In genomic region chr6:134249759-134250602, GRCh38 we compare ENCODE assay signal across 11 cellular contexts.
A peak's percentile ranks its signal among the peaks of the same experiment; 100 is the strongest.
DNase-seq lines count a peak whose midpoint lies in the region; ATAC-seq, FAIRE-seq and TF ChIP-seq lines count a peak whose summit lies in the region.
"Had no signal": no experiment of that assay in that cellular context is flagged by ENCODE, and none has a peak within 500 bp of the region (broad histone marks: within the 10 kb centered on the region; RNA-seq: fewer than 3 reads in every experiment).

No MANE protein-coding gene starts in this region.

- no peaks in the 10 kb centered on the region for H3K79me2 ChIP-seq in SU-DHL-6 (ENCODE audit: insufficient read depth, low read length)

- no peaks in the 10 kb centered on the region for H3K27me3 Mint-ChIP-seq in Calu3 (ENCODE audit: unreplicated experiment)

- intact Hi-C loops in Calu3 (cut with micrococcal nuclease; ENCODE audit: unreplicated experiment), result no loop called here
- intact Hi-C loops in pancreas (cut with DNase I), result no loop called here
- intact Hi-C loops in upper lobe of right lung (cut with DNase I), result no loop called here

- peak overlapping the region; percentile 41 for H3K27ac Mint-ChIP-seq in Calu3 (ENCODE audit: unreplicated experiment)

- no peak overlapping the region for H3K4me3 ChIP-seq in SU-DHL-6 (ENCODE audit: insufficient read depth, low read length, poor library complexity, severe bottlenecking)
- H3K4me3 ChIP-seq in pancreas, result no peak overlapping the region
- no peak overlapping the region for H3K4me3 ChIP-seq in upper lobe of left lung
- H3K4me3 ChIP-seq in upper lobe of right lung, result no peak overlapping the region

- H3K36me3 ChIP-seq in SU-DHL-6 (ENCODE audit: low read length) (no peaks in the 10 kb centered on the region), pancreas (no peaks in the 10 kb centered on the region), upper lobe of left lung (no peaks in the 10 kb centered on the region), upper lobe of right lung (no peaks in the 10 kb centered on the region)
- H3K36me3 ChIP-seq: neutrophil had no signal

- H2AFZ ChIP-seq in SU-DHL-6 (ENCODE audit: low read depth, low read length, severe bottlenecking), result peak overlapping the region; percentile 56

- FAIRE-seq in pancreas (lab: Jason Lieb, UNC), result no peak

- peak overlapping the region; percentile 60 for H3K4me2 ChIP-seq in SU-DHL-6 (ENCODE audit: low read depth, low read length, poor library complexity, severe bottlenecking)

- H3K4me3 Mint-ChIP-seq in Calu3 (ENCODE audit: low read depth, unreplicated experiment), result no peak overlapping the region

- H3K4me1 Mint-ChIP-seq in Calu3 (ENCODE audit: low read depth, unreplicated experiment), result peaks cover 27% of the 10 kb centered on the region

- CTCF ChIA-PET in Calu3 (lab: Charles Lee), result interaction anchor here (0.5 kb wide), 1 partner anchor 282 kb away, joined by 5 read pairs; no protein-coding TSS in a partner anchor

- H3K9me3 ChIP-seq in SU-DHL-6 (ENCODE audit: insufficient read depth, low read length) (no peaks in the 10 kb centered on the region), pancreas (no peaks in the 10 kb centered on the region), upper lobe of left lung (no peaks in the 10 kb centered on the region), upper lobe of right lung (no peaks in the 10 kb centered on the region)
- H3K9me3 ChIP-seq: neutrophil had no signal

- 3 to 4% methylated on average over 7 of the region's 7 CpGs for WGBS in pancreas, 2 donors
- 26 to 30% methylated on average over 7 of the region's 7 CpGs for WGBS in upper lobe of left lung, 2 donors

- H3K9me2 ChIP-seq in SU-DHL-6 (replicated peaks; ENCODE audit: insufficient read depth, low read length), result no peaks in the 10 kb centered on the region

- peaks cover 38% of the 10 kb centered on the region for H3F3A ChIP-seq in SU-DHL-6 (ENCODE audit: insufficient read depth)

- ATAC-seq in pancreas, result peak; percentile 60 to 79 (median 66)
- ATAC-seq in upper lobe of left lung (ENCODE audit: low FRiP score in 2 of 2), result no peak
- no peak for ATAC-seq in GM18909 (IDR thresholded peaks at IDR 0.05; ENCODE audit: poor library complexity, unreplicated experiment)
- ATAC-seq in upper lobe of right lung, result no peak

- no peaks in the 10 kb centered on the region for H4K20me1 ChIP-seq in SU-DHL-6 (ENCODE audit: low read depth, low read length)

- no peaks in the 10 kb centered on the region for H3K9me3 Mint-ChIP-seq in Calu3 (ENCODE audit: low read depth, unreplicated experiment)

- no TSS peak for BruUV-seq in Calu3 (replicated peaks; lab: Mats Ljungman, UMichigan)

- peak overlapping the region; percentile 36 for H3K9ac ChIP-seq in SU-DHL-6 (ENCODE audit: low read length)

- DNase-seq in Calu3, result no peak
- DNase-seq in dermis blood vessel endothelial cell, result peak; percentile 51
- no peak for DNase-seq in pancreas
- DNase-seq in upper lobe of left lung, result no peak
- no peak for DNase-seq in SW 1271 (lab: John Stamatoyannopoulos, UW)
- DNase-seq in upper lobe of right lung, result no peak
- DNase-seq: NCI-H526 treated with DMSO at 0.1 percent for 48 hours had no signal

- no peak for TF ChIP-seq POLR2A in upper lobe of left lung (IDR thresholded peaks at IDR 0.05)

- TF ChIP-seq CTCF in Calu3 (IDR thresholded peaks at IDR 0.05; ENCODE audit: unreplicated experiment) (no peak), SU-DHL-6 (IDR thresholded peaks at IDR 0.05; ENCODE audit: insufficient read depth, low read length, poor library complexity, severe bottlenecking) (no peak), pancreas (IDR thresholded peaks at IDR 0.05) (no peak), upper lobe of left lung (IDR thresholded peaks at IDR 0.05) (no peak), upper lobe of right lung (IDR thresholded peaks at IDR 0.05) (no peak)

- H3K27ac ChIP-seq in SU-DHL-6 (ENCODE audit: low read depth, low read length) (peak overlapping the region; percentile 30), pancreas (peak overlapping the region; percentile 54 to 90 (median 70)), upper lobe of left lung (peak overlapping the region in 1 of 4 donors; percentile 4), upper lobe of right lung (no peak overlapping the region)
- H3K27ac ChIP-seq: neutrophil, VCaP had no signal

- TF ChIP-seq EP300 in upper lobe of left lung (IDR thresholded peaks at IDR 0.05), result no peak

- peaks cover 45 to 69% (median 62%) of the 10 kb centered on the region in 3 donors for H3K4me1 ChIP-seq in pancreas
- peaks cover 7 to 27% (median 10%) of the 10 kb centered on the region in 4 donors for H3K4me1 ChIP-seq in upper lobe of left lung
- H3K4me1 ChIP-seq in upper lobe of right lung, result peaks cover 12% of the 10 kb centered on the region

- no peaks in the 10 kb centered on the region for H3K36me3 Mint-ChIP-seq in Calu3 (ENCODE audit: insufficient read depth, unreplicated experiment)

- H3K27me3 ChIP-seq in SU-DHL-6 (ENCODE audit: low read length) (no peaks in the 10 kb centered on the region), pancreas (no peaks in the 10 kb centered on the region), upper lobe of left lung (no peaks in the 10 kb centered on the region), upper lobe of right lung (no peaks in the 10 kb centered on the region)
- H3K27me3 ChIP-seq: neutrophil had no signal

Comparison
In these comparisons a context has a peak if more than half of its experiments do, and no peak if none do; other contexts are left out.
1. ATAC-seq: peak in pancreas (4 of 4); none in upper lobe of left lung (0 of 2), GM18909 (single experiment) and upper lobe of right lung (single experiment).